ENCODE assay signal across 8 cellular contexts in the genomic region with DNA sequence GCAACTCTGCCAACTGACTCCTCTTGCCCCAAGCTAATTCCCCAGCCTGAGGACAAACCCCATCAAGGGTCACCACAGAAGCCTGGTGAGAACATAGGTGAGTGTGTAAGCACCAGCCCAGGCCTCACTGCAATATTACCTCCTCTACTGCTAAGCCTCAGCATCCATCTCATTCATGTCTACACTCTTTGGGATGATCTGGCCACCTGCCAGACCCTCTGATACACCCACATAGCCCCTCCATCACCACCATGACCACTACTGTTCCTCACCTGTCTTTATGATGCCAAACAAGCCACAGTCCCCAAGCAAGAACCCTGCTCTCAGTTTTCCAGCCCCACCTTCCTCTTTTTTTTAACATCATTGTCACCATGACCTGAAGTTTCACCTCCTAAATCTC. TPM values are rescaled to one million over a fixed set of nuclear protein-coding genes. Genes with fewer than 3 reads are reported as not detected.
DNase-seq lines count a peak whose midpoint lies in the region; ATAC-seq and TF ChIP-seq lines count a peak whose summit lies in the region.

No MANE protein-coding gene starts in this region.

- intact Hi-C loops in posterior vena cava (cut with DNase I), result no loop called here

- CTCF ChIA-PET in CD8-positive, alpha-beta memory T cell (lab: Charles Lee), result interaction anchor here (1.1 to 2.2 kb wide), 4 partner anchors 10 to 83 kb away, joined by 3 to 8 read pairs (median 6); no protein-coding TSS in a partner anchor
- CTCF ChIA-PET in GM10248 (lab: Yijun Ruan, JAX), result interaction anchor here (4.6 kb wide), 1 partner anchor 11 kb away, joined by 21 read pairs; no protein-coding TSS in a partner anchor

- POLR2A ChIA-PET in CD8-positive, alpha-beta memory T cell (lab: Charles Lee), result no interaction called here
- POLR2A ChIA-PET in GM10248 (lab: Yijun Ruan, JAX), result no interaction called here

- no peak overlapping the region for H3K4me2 ChIP-seq in neural cell (ENCODE audit: low read length)
- H3K4me2 ChIP-seq in osteoblast (ENCODE audit: insufficient read depth, low read length), result no peak overlapping the region

- peaks cover 44 to 68% (median 65%) of the 10 kb centered on the region in 3 donors for H3K36me3 Mint-ChIP-seq in CD8-positive, alpha-beta memory T cell
- peaks cover 28% of the 10 kb centered on the region for H3K36me3 Mint-ChIP-seq in IgD-negative memory B cell
- peaks cover 65% of the 10 kb centered on the region for H3K36me3 Mint-ChIP-seq in brain

- TF ChIP-seq EP300 in neural cell (conservative IDR thresholded peaks at IDR 0.05; ENCODE audit: poor library complexity, severe bottlenecking), result no peak

- peaks cover 44 to 74% (median 70%) of the 10 kb centered on the region in 5 donors for H3K9me3 Mint-ChIP-seq in CD8-positive, alpha-beta memory T cell
- H3K9me3 Mint-ChIP-seq in IgD-negative memory B cell, result peaks cover 13 to 38% (median 28%) of the 10 kb centered on the region in 3 donors
- H3K9me3 Mint-ChIP-seq in brain, result peaks cover 55 to 84% (median 60%) of the 10 kb centered on the region in 5 experiments

- H3K9me2 ChIP-seq in neural cell (ENCODE audit: insufficient read depth, low read length), result no peaks in the 10 kb centered on the region

- no peak overlapping the region for H3K9ac ChIP-seq in neural cell (ENCODE audit: low read length)

- peak overlapping the region; percentile 80 for H3K4me3 ChIP-seq in CD8-positive, alpha-beta memory T cell (ENCODE audit: low read length)
- H3K4me3 ChIP-seq in neural cell (ENCODE audit: low read length) (peak overlapping the region; percentile 92), osteoblast (ENCODE audit: insufficient read depth, low read length) (no peak overlapping the region)

- H3K4me1 ChIP-seq in CD8-positive, alpha-beta memory T cell (ENCODE audit: insufficient read depth, low read length), result peaks cover 21% of the 10 kb centered on the region
- H3K4me1 ChIP-seq in osteoblast (ENCODE audit: insufficient read depth, low read length), result peaks cover 8% of the 10 kb centered on the region

- H2AFZ ChIP-seq in neural cell (ENCODE audit: low read depth, low read length) (no peak overlapping the region), osteoblast (ENCODE audit: low read length) (no peak overlapping the region)

- no peak for ATAC-seq in HG02981 (IDR thresholded peaks at IDR 0.05; ENCODE audit: unreplicated experiment)

- no peaks in the 10 kb centered on the region for H3K27me3 ChIP-seq in CD8-positive, alpha-beta memory T cell (ENCODE audit: insufficient read depth, low read length, poor library complexity, severe bottlenecking)
- H3K27me3 ChIP-seq in neural cell (ENCODE audit: insufficient read depth, low read depth, low read length), result no peaks in the 10 kb centered on the region
- no peaks in the 10 kb centered on the region for H3K27me3 ChIP-seq in osteoblast (ENCODE audit: insufficient read depth, low read length)

- no peak for TF ChIP-seq RAD21 in neural cell (conservative IDR thresholded peaks at IDR 0.05)

- H3K4me1 Mint-ChIP-seq in CD8-positive, alpha-beta memory T cell, result peaks cover 19 to 40% (median 27%) of the 10 kb centered on the region in 3 donors
- H3K4me1 Mint-ChIP-seq in IgD-negative memory B cell (peaks cover 15 to 23% (median 16%) of the 10 kb centered on the region in 3 donors), brain (peaks cover 24% of the 10 kb centered on the region)

- H3K9me3 ChIP-seq in CD8-positive, alpha-beta memory T cell (ENCODE audit: low read length), result peaks cover 62% of the 10 kb centered on the region
- H3K9me3 ChIP-seq in neural cell (ENCODE audit: low read length), result peaks cover 16% of the 10 kb centered on the region
- peaks cover 26% of the 10 kb centered on the region for H3K9me3 ChIP-seq in osteoblast (ENCODE audit: low read depth, low read length)

- H3K4me3 Mint-ChIP-seq in CD8-positive, alpha-beta memory T cell, result peak overlapping the region; percentile 90 to 100 (median 96)
- peak overlapping the region; percentile 13 to 97 (median 83) for H3K4me3 Mint-ChIP-seq in IgD-negative memory B cell
- peak overlapping the region; percentile 93 to 98 (median 94) for H3K4me3 Mint-ChIP-seq in brain

- no peaks in the 10 kb centered on the region for H3K27me3 Mint-ChIP-seq in CD8-positive, alpha-beta memory T cell
- H3K27me3 Mint-ChIP-seq in IgD-negative memory B cell (no peaks in the 10 kb centered on the region), brain (peaks cover 11% of the 10 kb centered on the region)

- DNase-seq in CD8-positive, alpha-beta memory T cell, result no peak
- no peak for DNase-seq in GM10248 (ENCODE audit: extremely low spot score)
- no peak for DNase-seq in osteoblast (ENCODE audit: insufficient read length, low spot score, missing footprints)
- DNase-seq in posterior vena cava (ENCODE audit: low spot score), result no peak

- no peak for TF ChIP-seq CTCF in brain (conservative IDR thresholded peaks at IDR 0.05)
- no peak for TF ChIP-seq CTCF in neural cell (IDR thresholded peaks at IDR 0.05; ENCODE audit: poor library complexity, severe bottlenecking)
- no peak for TF ChIP-seq CTCF in GM10248 (IDR thresholded peaks at IDR 0.05; ENCODE audit: control extremely low read depth, extremely low read depth, low read depth, missing control alignments)
- TF ChIP-seq CTCF in osteoblast (IDR thresholded peaks at IDR 0.05; ENCODE audit: extremely low read depth, low read depth, low read length), result no peak

- H4K20me1 ChIP-seq in neural cell (ENCODE audit: insufficient read depth) (no peaks in the 10 kb centered on the region), osteoblast (ENCODE audit: insufficient read depth, low read length) (peaks cover 5% of the 10 kb centered on the region)

- peak overlapping the region; percentile 76 to 96 (median 93) for H3K27ac Mint-ChIP-seq in CD8-positive, alpha-beta memory T cell
- H3K27ac Mint-ChIP-seq in IgD-negative memory B cell (peak overlapping the region in 1 of 3 donors; percentile 71), brain (peak overlapping the region in 1 of 5 experiments; percentile 88)

- no peak overlapping the region for H3K27ac ChIP-seq in CD8-positive, alpha-beta memory T cell (ENCODE audit: low read depth, low read length)
- H3K27ac ChIP-seq in neural cell (ENCODE audit: low read length) (no peak overlapping the region), osteoblast (ENCODE audit: low read depth, low read length) (no peak overlapping the region)

- no peaks in the 10 kb centered on the region for H3F3A ChIP-seq in neural cell (ENCODE audit: insufficient read depth, low read length, poor library complexity, severe bottlenecking)

- H3K36me3 ChIP-seq in CD8-positive, alpha-beta memory T cell (ENCODE audit: insufficient read depth, low read length), result peaks cover 47% of the 10 kb centered on the region
- H3K36me3 ChIP-seq in neural cell (ENCODE audit: insufficient read depth, low read length) (peaks cover 22% of the 10 kb centered on the region), osteoblast (ENCODE audit: insufficient read depth, low read length) (peaks cover 31% of the 10 kb centered on the region)

- H3K79me2 ChIP-seq in neural cell (replicated peaks; ENCODE audit: insufficient read depth, low read length) (peaks cover 6% of the 10 kb centered on the region), osteoblast (ENCODE audit: insufficient read depth, low read length) (peaks cover 15% of the 10 kb centered on the region)

TF ChIP-seq in neural cell, 6 proteins besides CTCF, POLR2A, EP300 and RAD21:
- TF ChIP-seq SMC3 (conservative IDR thresholded peaks at IDR 0.05; ENCODE audit: poor library complexity) (no peak), EZH2 (IDR thresholded peaks at IDR 0.05; ENCODE audit: borderline replicate concordance, insufficient read depth, low read length, poor library complexity, severe bottlenecking) (no peak), TAF1 (IDR thresholded peaks at IDR 0.05; ENCODE audit: low read depth) (no peak), POLR2AphosphoS5 (IDR thresholded peaks at IDR 0.05) (no peak)

RNA-seq across cellular contexts. Expression of a gene that starts 2.3 kb away (rescaled TPM):
- total RNA-seq in CD8-positive, alpha-beta memory T cell, result 1 to 10 TPM; 7.4 to 7.5 TPM
- polyA plus RNA-seq in CD8-positive, alpha-beta memory T cell, result 15.4 TPM
- polyA plus RNA-seq in IgD-negative memory B cell (8.9 TPM), brain (ENCODE audit: insufficient read depth, low read depth, low replicate concordance) (0.31 TPM), neural cell (3.7 and 5.7 TPM in 2 replicates)
- polyA minus RNA-seq in neural cell, result 19.0 and 19.9 TPM in 2 replicates
- total RNA-seq in osteoblast (6.2 TPM in 2 replicates), posterior vena cava (1 to 10 TPM; 4.9 to 6.2 TPM)

RNA-seq across cellular contexts. Expression of a gene that starts 35.1 kb away (rescaled TPM):
- 1 to 10 TPM; 6.4 to 7.4 TPM for total RNA-seq in CD8-positive, alpha-beta memory T cell
- polyA plus RNA-seq in CD8-positive, alpha-beta memory T cell, result 6.9 TPM
- polyA plus RNA-seq in IgD-negative memory B cell (1.6 TPM), brain (ENCODE audit: insufficient read depth, low read depth, low replicate concordance) (0.95 TPM), neural cell (16.3 and 17.6 TPM in 2 replicates)
- 16.6 and 17.4 TPM in 2 replicates for polyA minus RNA-seq in neural cell
- total RNA-seq in osteoblast (3.8 and 4.3 TPM in 2 replicates), posterior vena cava (1 to 10 TPM; 2.2 to 3.4 TPM)

RNA-seq across cellular contexts. Expression of a gene that starts 38.3 kb away (rescaled TPM):
- total RNA-seq in CD8-positive, alpha-beta memory T cell, result 100 to 1,000 TPM; 205 to 218 TPM
- 51.4 TPM for polyA plus RNA-seq in CD8-positive, alpha-beta memory T cell
- polyA plus RNA-seq in IgD-negative memory B cell (18.1 TPM), brain (ENCODE audit: insufficient read depth, low read depth, low replicate concordance) (74.9 TPM), neural cell (19.0 and 25.8 TPM in 2 replicates)
- 40.2 and 45.1 TPM in 2 replicates for polyA minus RNA-seq in neural cell
- total RNA-seq in osteoblast (29.7 and 33.6 TPM in 2 replicates), posterior vena cava (10 to 100 TPM; 83.0 to 87.0 TPM)
